11 cellular contexts compared by ENCODE assay signal in the genomic region with DNA sequence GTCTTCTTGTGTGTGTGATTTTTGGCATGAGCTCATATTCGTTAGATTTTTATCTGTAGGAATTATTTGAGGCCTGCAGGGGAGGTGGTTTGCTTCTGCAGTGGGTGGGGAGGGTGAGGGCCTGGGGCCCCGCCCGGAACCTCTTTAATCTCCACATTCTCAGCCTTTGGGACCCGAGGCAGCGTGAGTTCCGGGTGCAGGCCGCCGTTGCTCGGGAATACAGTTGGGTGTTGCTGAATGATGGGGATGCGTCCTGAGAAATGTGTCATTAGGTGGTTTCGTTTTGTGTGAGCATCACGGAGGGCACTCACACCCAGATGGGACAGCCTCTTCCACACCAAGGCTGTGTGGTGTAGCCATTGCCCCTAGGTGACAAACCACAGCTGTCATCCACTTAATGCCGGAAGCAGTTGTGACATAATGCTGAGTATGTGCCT. TPM values are rescaled to one million over a fixed set of nuclear protein-coding genes. Genes with fewer than 3 reads are reported as not detected.
A peak's percentile ranks its signal among the peaks of the same experiment; 100 is the strongest.
DNase-seq lines count a peak whose midpoint lies in the region; FAIRE-seq and TF ChIP-seq lines count a peak whose summit lies in the region.
"Had no signal": no experiment of that assay in that cellular context is flagged by ENCODE, and none has a peak within 500 bp of the region (broad histone marks: within the 10 kb centered on the region; RNA-seq: fewer than 3 reads in every experiment).

No MANE protein-coding gene starts in this region.

- POLR2A ChIA-PET in OCI-LY7 (lab: Charles Lee) = no interaction called here

- peak overlapping the region in 6 of 8 donors; percentile 17 to 81 (median 66) for H3K27ac ChIP-seq in spleen
- no peak overlapping the region for H3K27ac ChIP-seq in OCI-LY7 (ENCODE audit: low read depth, low read length, poor library complexity, severe bottlenecking)
- H3K27ac ChIP-seq: dorsolateral prefrontal cortex, PC-9 had no signal

- WGBS in spleen, 5 donors = 55 to 77% (median 70%) methylated on average over 10 to 13 of the region's 13 CpGs

- H3K9me2 ChIP-seq in OCI-LY7 (ENCODE audit: insufficient read depth, low read length) = no peaks in the 10 kb centered on the region

- CTCF ChIA-PET in OCI-LY7 (lab: Charles Lee; ENCODE audit: unreplicated experiment) = no interaction called here

- intact Hi-C loops in spleen (cut with DNase I; ENCODE audit: low total_unique reads) = no loop called here
- intact Hi-C loops in OCI-LY7 (cut with micrococcal nuclease; ENCODE audit: unreplicated experiment) = no loop called here

- no peak overlapping the region for H2AFZ ChIP-seq in OCI-LY7 (ENCODE audit: low read length)
- H2AFZ ChIP-seq: PC-9 had no signal

- H3K4me3 ChIP-seq in spleen (peak overlapping the region in 1 of 8 donors; percentile 52), OCI-LY7 (ENCODE audit: low read depth, low read length, poor library complexity, severe bottlenecking) (no peak overlapping the region)
- H3K4me3 ChIP-seq: dorsolateral prefrontal cortex, PC-9 had no signal

- no peak for TF ChIP-seq POLR2A in GM12892 (IDR thresholded peaks at IDR 0.05; ENCODE audit: low read depth, low read length)
- TF ChIP-seq POLR2A in spleen (IDR thresholded peaks at IDR 0.05) = no peak

- H4K20me1 ChIP-seq in OCI-LY7 (ENCODE audit: insufficient read depth, low read length) = no peaks in the 10 kb centered on the region

- H3K4me1 ChIP-seq in spleen = peaks cover 0 to 35% (median 13%) of the 10 kb centered on the region in 6 donors
- no peaks in the 10 kb centered on the region for H3K4me1 ChIP-seq in OCI-LY7 (ENCODE audit: insufficient read depth, low read length, poor library complexity, severe bottlenecking)

- no TSS peak for BruUV-seq in OCI-LY7 (replicated peaks; lab: Mats Ljungman, UMichigan)

- H3K36me3 ChIP-seq in spleen (peaks cover 0 to 50% (median 3%) of the 10 kb centered on the region in 6 donors), OCI-LY7 (ENCODE audit: insufficient read depth, low read length) (peaks cover 25% of the 10 kb centered on the region)

- H3K9me3 ChIP-seq in spleen (peaks cover 0 to 6% (median 4%) of the 10 kb centered on the region in 8 donors), OCI-LY7 (ENCODE audit: low read length) (no peaks in the 10 kb centered on the region)

- DNase-seq in GM12892 (ENCODE audit: insufficient read length) (peak; percentile 14), SW480 (ENCODE audit: low spot score) (peak; percentile 64), spleen (peak; percentile 81), retina (no peak), NCI-H146 (lab: John Stamatoyannopoulos, UW) (no peak), OCI-LY7 (ENCODE audit: low spot score) (no peak), SHP77 treated with DMSO at 0.1 percent for 48 hours (lab: John Stamatoyannopoulos, UW) (no peak)
- peak; percentile 68 for DNase-seq in activated gamma-delta T cell treated with anti-CD3 and anti-CD28 coated beads, Interleukin-2, amount 50 U/mL, for 16 hours (ENCODE audit: low read depth)

- no peaks in the 10 kb centered on the region for H3K27me3 ChIP-seq in spleen (replicated peaks in 1 of 7)
- H3K27me3 ChIP-seq: dorsolateral prefrontal cortex had no signal

- no peak for TF ChIP-seq CTCF in spleen (IDR thresholded peaks at IDR 0.05 in 8 of 11, conservative IDR thresholded peaks at IDR 0.05 in 3 of 11)
- TF ChIP-seq CTCF in OCI-LY7 (conservative IDR thresholded peaks at IDR 0.05; ENCODE audit: low read length) = no peak

- no peaks in the 10 kb centered on the region for H3K79me2 ChIP-seq in OCI-LY7 (ENCODE audit: insufficient read depth, low read depth, low read length)

- no peak for FAIRE-seq in GM12892 (lab: Jason Lieb, UNC)

- H3K4me2 ChIP-seq in OCI-LY7 (ENCODE audit: low read length) = no peak overlapping the region
- H3K4me2 ChIP-seq: PC-9 had no signal

RNA-seq across cellular contexts. Expression of a gene that starts 13.7 kb away (rescaled TPM):
- polyA plus RNA-seq in GM12892 (2012; ENCODE audit: missing spikeins) = not detected
- total RNA-seq in spleen (under 1 TPM in 2 of 7 donors, not detected in 5; 0.25 to 0.85 TPM), OCI-LY7 (2022) (1.1 TPM in 2 replicates)
- not detected for polyA plus RNA-seq in spleen
- total RNA-seq in OCI-LY7 (2014; rRNA removed; shearing (Covaris generic)) = not detected in 2 replicates
- total RNA-seq: lung microvascular endothelial cell had no signal

RNA-seq across cellular contexts. Expression of a gene that starts 28.5 kb away (rescaled TPM):
- polyA plus RNA-seq in GM12892 (2012; ENCODE audit: missing spikeins) = 16.8 TPM
- total RNA-seq in spleen (10 to 100 TPM; 18.8 to 51.5 (median 32.3) TPM), OCI-LY7 (2022) (54.7 and 68.1 TPM in 2 replicates)
- polyA plus RNA-seq in spleen = 10 to 100 TPM; 20.8 to 69.8 (median 67.0) TPM
- total RNA-seq in OCI-LY7 (2014; rRNA removed; shearing (Covaris generic)) = 19.4 and 23.2 TPM in 2 replicates

RNA-seq across cellular contexts. Expression of a gene that starts 46.0 kb away (rescaled TPM):
- polyA plus RNA-seq in GM12892 (2012; ENCODE audit: missing spikeins) = 0.19 TPM
- 1 to 10 TPM in 2 of 7 donors, under 1 TPM in 2, not detected in 3; 0.32 to 1.9 (median 0.85) TPM for total RNA-seq in spleen
- under 1 TPM; 0.04 to 0.22 (median 0.08) TPM for polyA plus RNA-seq in spleen
- total RNA-seq in OCI-LY7 (2014; rRNA removed; shearing (Covaris generic)) = not detected in 2 replicates
- total RNA-seq in OCI-LY7 (2022) = 0.50 and 0.84 TPM in 2 replicates

Comparison
In these comparisons a context has a peak if more than half of its experiments do, and no peak if none do; other contexts are left out.
1. DNase-seq: peak in GM12892 (single experiment), SW480 (single experiment), activated gamma-delta T cell treated with anti-CD3 and anti-CD28 coated beads, Interleukin-2, amount 50 U/mL, for 16 hours (single experiment) and spleen (single experiment); none in retina (single experiment), NCI-H146 (single experiment), OCI-LY7 (single experiment) and SHP77 treated with DMSO at 0.1 percent for 48 hours (single experiment).